Comparison of ENCODE assay signal across 31 cellular contexts in the genomic region with DNA sequence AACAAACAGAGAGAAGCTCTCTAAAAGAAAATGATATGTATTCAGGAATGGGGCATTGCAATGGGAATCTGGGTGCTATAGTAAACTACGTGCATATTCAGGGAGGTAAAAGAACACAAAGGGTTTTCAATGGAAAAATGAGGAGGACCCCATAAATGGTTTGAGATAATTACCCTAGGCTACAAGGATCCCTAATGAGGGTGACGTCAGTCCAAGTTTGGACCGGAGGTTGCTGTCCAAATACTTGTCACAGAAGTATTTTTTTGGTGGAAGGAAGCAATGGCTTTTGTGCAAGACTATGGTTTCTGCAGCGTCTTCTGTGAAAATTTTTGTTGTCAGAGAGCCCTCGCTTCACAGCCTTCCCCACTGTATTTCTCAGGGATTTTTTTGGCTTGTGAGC. TPM values are rescaled to one million over a fixed set of nuclear protein-coding genes. Genes with fewer than 3 reads are reported as not detected.
"Had no signal": no experiment of that assay in that cellular context is flagged by ENCODE, and none has a peak within 500 bp of the region (broad histone marks: within the 10 kb centered on the region; RNA-seq: fewer than 3 reads in every experiment).

No MANE protein-coding gene starts in this region.

- FAIRE-seq: astrocyte had no signal

- H3K4me1 ChIP-seq: body of pancreas, breast epithelium, SJSA1 had no signal

- H3K9me3 ChIP-seq: body of pancreas, breast epithelium, SJSA1, SK-N-SH had no signal

- H3K4me2 ChIP-seq: KMS-11, SK-N-SH had no signal

- ATAC-seq: activated CD4-positive, alpha-beta T cell treated with anti-CD3 and anti-CD28 coated beads for 36 hours; activated CD4-positive, CD25-positive, alpha-beta regulatory T cell treated with anti-CD3 and anti-CD28 coated beads, Interleukin-2, amount 50 U/mL, for 24 hours; activated CD8-positive, alpha-beta T cell treated with anti-CD3 and anti-CD28 coated beads, Interleukin-2, amount 10 ng/mL, durations not matched to agents 7 days and 5 days; body of pancreas; Panc1; WTC11 had no signal

- H3K27me3 ChIP-seq: body of pancreas, SJSA1 had no signal

- DNase-seq: activated CD4-positive, alpha-beta T cell treated with anti-CD3 and anti-CD28 coated beads for 36 hours; activated CD4-positive, alpha-beta T cell treated with anti-CD3 and anti-CD28 coated beads, Interleukin-2, amount 10 ng/mL, durations not matched to agents 7 days and 5 days; activated CD4-positive, alpha-beta T cell treated with anti-CD3 and anti-CD28 coated beads, Interleukin-2, amount 50 U/mL, for 48 hours; activated CD8-positive, alpha-beta T cell treated with anti-CD3 and anti-CD28 coated beads, Interleukin-2, amount 10 ng/mL, durations not matched to agents 7 days and 5 days; activated gamma-delta T cell treated with Interleukin-2 at 50 U/mL for 16 hours; activated naive CD4-positive, alpha-beta T cell treated with anti-CD3 and anti-CD28 coated beads for 36 hours; activated naive CD8-positive, alpha-beta T cell treated with anti-CD3 and anti-CD28 coated beads for 36 hours; activated T-cell treated with anti-CD3 and anti-CD28 coated beads, Interleukin-2, amount 50 U/mL, for 24 hours; amygdala; body of pancreas; MM.1S; NCI-H1092; NCI-H1436 treated with DMSO at 0.1 percent for 48 hours; NCI-H1694 treated with DMSO at 0.1 percent for 48 hours; NCI-H2029; NCI-H345; NCI-H524 treated with DMSO at 0.1 percent for 48 hours; RPMI8226; SHP77 treated with DMSO at 0.1 percent for 48 hours; SK-N-SH had no signal

- H3K36me3 ChIP-seq: breast epithelium, SJSA1 had no signal

- H3K9ac ChIP-seq: KMS-11, SK-N-SH had no signal

- H3K4me3 ChIP-seq: body of pancreas, breast epithelium, SJSA1 had no signal

- H3K27ac ChIP-seq: body of pancreas, breast epithelium, KMS-11, SJSA1 had no signal

RNA-seq across cellular contexts. Expression of gene CEACAM18, which starts 1.0 kb away (rescaled TPM):
- total RNA-seq: activated CD4-positive, alpha-beta T cell treated with anti-CD3 and anti-CD28 coated beads for 36 hours; activated CD4-positive, alpha-beta T cell treated with anti-CD3 and anti-CD28 coated beads, Interleukin-2, amount 10 ng/mL, durations not matched to agents 7 days and 5 days; activated CD8-positive, alpha-beta T cell treated with anti-CD3 and anti-CD28 coated beads, Interleukin-2, amount 10 ng/mL, durations not matched to agents 7 days and 5 days; activated naive CD4-positive, alpha-beta T cell treated with anti-CD3 and anti-CD28 coated beads for 36 hours; activated naive CD8-positive, alpha-beta T cell treated with anti-CD3 and anti-CD28 coated beads for 36 hours; astrocyte; body of pancreas; breast epithelium; cardiac septum; LHCN-M2; NCI-H460; SJSA1; WTC11 had no signal
- polyA plus RNA-seq: adipose tissue, SK-N-SH had no signal

RNA-seq across cellular contexts. Expression of gene SIGLEC8, which starts 19.1 kb away (rescaled TPM):
- total RNA-seq: activated CD4-positive, alpha-beta T cell treated with anti-CD3 and anti-CD28 coated beads for 36 hours; activated CD4-positive, alpha-beta T cell treated with anti-CD3 and anti-CD28 coated beads, Interleukin-2, amount 10 ng/mL, durations not matched to agents 7 days and 5 days; activated CD8-positive, alpha-beta T cell treated with anti-CD3 and anti-CD28 coated beads, Interleukin-2, amount 10 ng/mL, durations not matched to agents 7 days and 5 days; activated naive CD4-positive, alpha-beta T cell treated with anti-CD3 and anti-CD28 coated beads for 36 hours; activated naive CD8-positive, alpha-beta T cell treated with anti-CD3 and anti-CD28 coated beads for 36 hours; astrocyte; cardiac septum; LHCN-M2; NCI-H460; SJSA1; WTC11 had no signal
- polyA plus RNA-seq: SK-N-SH had no signal

RNA-seq across cellular contexts. Expression of gene SIGLEC12, which starts 24.3 kb away (rescaled TPM):
- total RNA-seq: activated naive CD4-positive, alpha-beta T cell treated with anti-CD3 and anti-CD28 coated beads for 36 hours; astrocyte; body of pancreas; cardiac septum; LHCN-M2; NCI-H460; SJSA1; WTC11 had no signal
- polyA plus RNA-seq: SK-N-SH had no signal

RNA-seq across cellular contexts. Expression of gene SIGLEC6, which starts 54.1 kb away (rescaled TPM):
- total RNA-seq: activated CD4-positive, alpha-beta T cell treated with anti-CD3 and anti-CD28 coated beads for 36 hours; activated naive CD4-positive, alpha-beta T cell treated with anti-CD3 and anti-CD28 coated beads for 36 hours; activated naive CD8-positive, alpha-beta T cell treated with anti-CD3 and anti-CD28 coated beads for 36 hours; astrocyte; LHCN-M2; NCI-H460; SJSA1 had no signal
- polyA plus RNA-seq: SK-N-SH had no signal

RNA-seq across cellular contexts. Expression of gene SIGLEC10, which starts 59.9 kb away (rescaled TPM):
- total RNA-seq: activated naive CD4-positive, alpha-beta T cell treated with anti-CD3 and anti-CD28 coated beads for 36 hours; activated naive CD8-positive, alpha-beta T cell treated with anti-CD3 and anti-CD28 coated beads for 36 hours; astrocyte; LHCN-M2; NCI-H460; SJSA1; WTC11 had no signal
- polyA plus RNA-seq: SK-N-SH had no signal
